Comparison of ENCODE assay signal across 31 cellular contexts in the genomic region with DNA sequence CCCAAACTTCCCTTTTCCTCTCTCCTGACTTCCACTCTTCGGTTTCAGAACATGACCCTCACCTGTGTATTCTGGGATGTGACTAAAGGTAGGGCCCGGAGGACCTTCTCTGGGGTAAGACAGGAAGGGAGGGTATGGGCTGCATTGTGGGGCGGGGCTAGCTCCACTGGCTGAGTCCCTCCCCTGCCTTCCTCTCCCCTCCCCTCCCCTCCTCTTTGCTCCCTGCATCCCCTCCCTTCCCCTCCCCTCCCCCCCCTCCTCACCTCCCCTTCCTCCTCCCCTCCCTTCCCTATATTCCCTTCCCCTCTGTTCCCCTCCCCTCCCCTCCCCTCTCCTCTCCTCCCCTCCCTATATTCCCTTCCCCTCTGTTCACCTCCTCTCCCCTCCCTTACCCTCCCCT. TPM values are rescaled to one million over a fixed set of nuclear protein-coding genes. Genes with fewer than 3 reads are reported as not detected.
"Had no signal": no experiment of that assay in that cellular context is flagged by ENCODE, and none has a peak within 500 bp of the region (broad histone marks: within the 10 kb centered on the region; RNA-seq: fewer than 3 reads in every experiment).

No MANE protein-coding gene starts in this region.

- H3K27me3 Mint-ChIP-seq: activated CD4-positive, alpha-beta T cell treated with anti-CD3 and anti-CD28 coated beads for 36 hours; activated naive CD8-positive, alpha-beta T cell treated with anti-CD3 and anti-CD28 coated beads for 36 hours; stimulated activated naive CD8-positive, alpha-beta T cell treated with anti-CD3 and anti-CD28 coated beads, Interleukin-15, Interleukin-2, amounts not matched to agents 100 ng/mL and 50 ng/mL, for 24 hours; type B pancreatic cell had no signal

- H3K4me1 Mint-ChIP-seq: activated CD4-positive, alpha-beta T cell treated with anti-CD3 and anti-CD28 coated beads for 36 hours; activated naive CD8-positive, alpha-beta T cell treated with anti-CD3 and anti-CD28 coated beads for 36 hours had no signal

- H3K4me1 ChIP-seq: adrenal gland, colonic mucosa, lower lobe of right lung, uterus had no signal

- H3K4me3 Mint-ChIP-seq: activated CD4-positive, alpha-beta T cell treated with anti-CD3 and anti-CD28 coated beads for 36 hours; activated naive CD4-positive, alpha-beta T cell treated with anti-CD3 and anti-CD28 coated beads for 36 hours; activated naive CD8-positive, alpha-beta T cell treated with anti-CD3 and anti-CD28 coated beads for 36 hours; natural killer cell; stimulated activated naive CD8-positive, alpha-beta T cell treated with anti-CD3 and anti-CD28 coated beads, Interleukin-15, Interleukin-2, amounts not matched to agents 100 ng/mL and 50 ng/mL, for 24 hours; T-helper 17 cell; type B pancreatic cell had no signal

- H3K36me3 ChIP-seq: adrenal gland, colonic mucosa, esophagus squamous epithelium, lower lobe of right lung, uterus had no signal

- DNase-seq: activated CD4-positive, alpha-beta T cell treated with anti-CD3 and anti-CD28 coated beads for 36 hours; activated CD4-positive, CD25-positive, alpha-beta regulatory T cell; activated CD8-positive, alpha-beta memory T cell treated with anti-CD3 and anti-CD28 coated beads for 24 hours; activated effector memory CD4-positive, alpha-beta T cell treated with Interleukin-2 at 50 U/mL for 16 hours; activated naive CD4-positive, alpha-beta T cell treated with anti-CD3 and anti-CD28 coated beads for 36 hours; activated naive CD8-positive, alpha-beta T cell treated with anti-CD3 and anti-CD28 coated beads for 36 hours; adrenal gland; colonic mucosa; effector CD8-positive, alpha-beta T cell; esophagus squamous epithelium; foreskin melanocyte; left lung; lower lobe of right lung; mesenchymal stem cell; natural killer cell; stimulated activated CD4-positive, alpha-beta T cell treated with anti-CD3 and anti-CD28 coated beads, Interleukin-12 subunit alpha, Interleukin-12 subunit beta, amount 100 ng/mL, for 4 hours; stimulated activated CD4-positive, alpha-beta T cell treated with anti-CD3 and anti-CD28 coated beads, Interleukin-4, amount 100 ng/mL, for 1 hour; substantia nigra; T-helper 17 cell; T1000; uterus had no signal

- H3K27me3 ChIP-seq: adrenal gland, body of pancreas, colonic mucosa, esophagus squamous epithelium, left lung, uterus had no signal

- H3K9me3 ChIP-seq: adrenal gland, body of pancreas, colonic mucosa, esophagus squamous epithelium, left lung, lower lobe of right lung, uterus had no signal

- H3K4me3 ChIP-seq: adrenal gland, body of pancreas, colonic mucosa, esophagus squamous epithelium, left lung, lower lobe of right lung, skin epidermis, uterus had no signal

- ATAC-seq: activated CD4-positive, alpha-beta T cell treated with anti-CD3 and anti-CD28 coated beads for 36 hours; body of pancreas; left lung; lower lobe of right lung; sciatic nerve; T-helper 17 cell had no signal

- H3K9me3 Mint-ChIP-seq: activated naive CD4-positive, alpha-beta T cell treated with anti-CD3 and anti-CD28 coated beads for 36 hours; activated naive CD8-positive, alpha-beta T cell treated with anti-CD3 and anti-CD28 coated beads for 36 hours; natural killer cell; stimulated activated naive CD8-positive, alpha-beta T cell treated with anti-CD3 and anti-CD28 coated beads, Interleukin-15, Interleukin-2, amounts not matched to agents 100 ng/mL and 50 ng/mL, for 24 hours; type B pancreatic cell had no signal

- H3K27ac Mint-ChIP-seq: activated CD4-positive, alpha-beta T cell treated with anti-CD3 and anti-CD28 coated beads for 36 hours; activated naive CD4-positive, alpha-beta T cell treated with anti-CD3 and anti-CD28 coated beads for 36 hours; activated naive CD8-positive, alpha-beta T cell treated with anti-CD3 and anti-CD28 coated beads for 36 hours; stimulated activated naive CD8-positive, alpha-beta T cell treated with anti-CD3 and anti-CD28 coated beads, Interleukin-15, Interleukin-2, amounts not matched to agents 100 ng/mL and 50 ng/mL, for 24 hours; T-helper 17 cell; type B pancreatic cell had no signal

- H3K27ac ChIP-seq: adrenal gland, body of pancreas, colonic mucosa, epithelial cell of prostate, esophagus squamous epithelium, left lung, lower lobe of right lung, skin epidermis, uterus had no signal

- H3K36me3 Mint-ChIP-seq: activated naive CD8-positive, alpha-beta T cell treated with anti-CD3 and anti-CD28 coated beads for 36 hours; natural killer cell; type B pancreatic cell had no signal

RNA-seq across cellular contexts. Expression of a gene that starts 11.7 kb away (rescaled TPM):
- total RNA-seq: activated CD4-positive, alpha-beta T cell treated with anti-CD3 and anti-CD28 coated beads for 36 hours; activated naive CD8-positive, alpha-beta T cell treated with anti-CD3 and anti-CD28 coated beads for 36 hours; osteoblast; renal cortical epithelial cell had no signal

RNA-seq across cellular contexts. Expression of a gene that starts 14.8 kb away (rescaled TPM):
- total RNA-seq: activated naive CD8-positive, alpha-beta T cell treated with anti-CD3 and anti-CD28 coated beads for 36 hours; adrenal gland; aorta; colonic mucosa; osteoblast; posterior vena cava; sciatic nerve had no signal
